Comparison of ENCODE assay signal across 10 cellular contexts in genomic region chr4:40843696-40844095, GRCh38.
DNase-seq lines count a peak whose midpoint lies in the region; ATAC-seq and TF ChIP-seq lines count a peak whose summit lies in the region.
"Had no signal": no experiment of that assay in that cellular context is flagged by ENCODE, and none has a peak within 500 bp of the region (broad histone marks: within the 10 kb centered on the region; RNA-seq: fewer than 3 reads in every experiment).

No MANE protein-coding gene starts in this region.

- TF ChIP-seq POLR2A in transverse colon (IDR thresholded peaks at IDR 0.05) = no peak

- H3K36me3 ChIP-seq in SK-N-SH (replicated peaks in 1 of 2; ENCODE audit: control insufficient read depth in 1 of 2, insufficient read depth in 2 of 2, low read length in 1 of 2) (peaks cover 6 to 7% of the 10 kb centered on the region in 2 experiments), transverse colon (no peaks in the 10 kb centered on the region)

- H3K27me3 ChIP-seq in SK-N-SH (ENCODE audit: insufficient read depth) = no peaks in the 10 kb centered on the region
- H3K27me3 ChIP-seq in transverse colon = no peaks in the 10 kb centered on the region

- H3K4me1 ChIP-seq in SK-N-SH (ENCODE audit: control insufficient read depth in 1 of 2, insufficient read depth in 2 of 2, low read depth in 1 of 2, low read length in 1 of 2) (peaks cover 0 to 26% of the 10 kb centered on the region in 2 experiments; a peak in 1 of 4 replicates), transverse colon (no peaks in the 10 kb centered on the region)

- H3K9ac ChIP-seq in SK-N-SH = no peak overlapping the region

- H3K9me3 ChIP-seq in SK-N-SH (no peaks in the 10 kb centered on the region), transverse colon (no peaks in the 10 kb centered on the region)

- H3K27ac ChIP-seq in SK-N-SH (ENCODE audit: low read depth in 2 of 2, low read length in 1 of 2) (no peak overlapping the region), caudate nucleus (ENCODE audit: low read depth, low read length) (no peak overlapping the region), transverse colon (no peak overlapping the region)

- H3K4me3 ChIP-seq in SK-N-SH (ENCODE audit: low read depth in 2 of 2, low read length in 1 of 2) (no peak overlapping the region), transverse colon (no peak overlapping the region)

- ATAC-seq in SK-N-SH treated with all-trans-retinoic acid at 6 μM for 48 hours = no peak
- peak; percentile 69 to 72 for ATAC-seq in activated naive CD4-positive, alpha-beta T cell treated with anti-CD3 and anti-CD28 coated beads, Interleukin-2, amount 50 U/mL, for 72 hours
- ATAC-seq in stimulated activated naive B cell treated with anti-CD40 and anti-IgM and Interleukin-4, amounts not matched to agents 10 μg/mL and 1 μg/mL and 100 μg/mL, for 72 hours (replicated peaks) = peak; percentile 39 to 49

- TF ChIP-seq CTCF in SK-N-SH (IDR thresholded peaks at IDR 0.05) = no peak
- no peak for TF ChIP-seq CTCF in transverse colon (IDR thresholded peaks at IDR 0.05)

- H2AFZ ChIP-seq in SK-N-SH (ENCODE audit: low read depth) = no peak overlapping the region

- H3F3A ChIP-seq in SK-N-SH (replicated peaks; ENCODE audit: insufficient read depth) = peaks cover 6% of the 10 kb centered on the region

- 57% methylated on average over 1 of the region's 1 CpG for WGBS in SK-N-SH (ENCODE audit: low lambda C conversion rate)
- 69% methylated on average over 1 of the region's 1 CpG; no CpG with 5 or more reads in 1 of the 2 donors for WGBS in transverse colon (ENCODE audit: low coverage in 1 of 2), 2 donors

- no peak for DNase-seq in SK-N-SH
- peak; percentile 17 to 21 for DNase-seq in Kasumi-1 (lab: John Stamatoyannopoulos, UW)
- peak in 1 of 2 donors; percentile 28 for DNase-seq in activated naive CD4-positive, alpha-beta T cell treated with anti-CD3 and anti-CD28 coated beads, Interleukin-2, amount 50 U/mL, for 72 hours (ENCODE audit: low spot score in 2 of 2)
- DNase-seq in stimulated activated naive B cell treated with anti-CD40 and anti-IgM and Interleukin-4, amounts not matched to agents 10 μg/mL and 1 μg/mL and 100 μg/mL, for 72 hours = peak; percentile 15
- no peak for DNase-seq in amniotic stem cell (lab: John Stamatoyannopoulos, UW)
- DNase-seq in caudate nucleus (lab: John Stamatoyannopoulos, UW) = no peak
- no peak for DNase-seq in transverse colon
- DNase-seq: C1 segment of cervical spinal cord had no signal

- no peaks in the 10 kb centered on the region for H3K27me3 Mint-ChIP-seq in stimulated activated naive B cell treated with anti-CD40 and anti-IgM and Interleukin-4, amounts not matched to agents 10 μg/mL and 1 μg/mL and 100 μg/mL, for 72 hours

- no peaks in the 10 kb centered on the region for H3K9me2 ChIP-seq in SK-N-SH

- intact Hi-C loops in transverse colon (cut with DNase I; ENCODE audit: low total_unique reads) = no loop called here

- H3K4me1 Mint-ChIP-seq in stimulated activated naive B cell treated with anti-CD40 and anti-IgM and Interleukin-4, amounts not matched to agents 10 μg/mL and 1 μg/mL and 100 μg/mL, for 72 hours = peaks cover 39 to 60% of the 10 kb centered on the region in 2 donors

- TF ChIP-seq EP300 in SK-N-SH (IDR thresholded peaks at IDR 0.05; ENCODE audit: borderline replicate concordance in 1 of 2, low read depth in 1 of 2, low read length in 1 of 2) = no peak
- no peak for TF ChIP-seq EP300 in transverse colon (IDR thresholded peaks at IDR 0.05; ENCODE audit: low read depth)

- H3K4me3 Mint-ChIP-seq in stimulated activated naive B cell treated with anti-CD40 and anti-IgM and Interleukin-4, amounts not matched to agents 10 μg/mL and 1 μg/mL and 100 μg/mL, for 72 hours = no peak overlapping the region
- H3K4me3 Mint-ChIP-seq: activated naive CD8-positive, alpha-beta T cell had no signal

- H3K9me3 Mint-ChIP-seq in activated naive CD4-positive, alpha-beta T cell treated with anti-CD3 and anti-CD28 coated beads, Interleukin-2, amount 50 U/mL, for 72 hours = no peaks in the 10 kb centered on the region
- peaks cover 0 to 2% of the 10 kb centered on the region in 2 donors for H3K9me3 Mint-ChIP-seq in stimulated activated naive B cell treated with anti-CD40 and anti-IgM and Interleukin-4, amounts not matched to agents 10 μg/mL and 1 μg/mL and 100 μg/mL, for 72 hours

- no peaks in the 10 kb centered on the region for H3K36me3 Mint-ChIP-seq in activated naive CD4-positive, alpha-beta T cell treated with anti-CD3 and anti-CD28 coated beads, Interleukin-2, amount 50 U/mL, for 72 hours
- peaks cover 6 to 8% of the 10 kb centered on the region in 2 donors for H3K36me3 Mint-ChIP-seq in stimulated activated naive B cell treated with anti-CD40 and anti-IgM and Interleukin-4, amounts not matched to agents 10 μg/mL and 1 μg/mL and 100 μg/mL, for 72 hours
- H3K36me3 Mint-ChIP-seq: activated naive CD8-positive, alpha-beta T cell had no signal

- peaks cover 16% of the 10 kb centered on the region for H3K79me2 ChIP-seq in SK-N-SH (ENCODE audit: insufficient read depth)

- POLR2A ChIA-PET in SK-N-SH (lab: Yijun Ruan, JAX) = no interaction called here

- TF ChIP-seq RAD21 in SK-N-SH (IDR thresholded peaks at IDR 0.05; ENCODE audit: low read length) = peak; percentile 28

- in situ Hi-C loops in transverse colon (cut with MboI; ENCODE audit: low pct_ligation_motif_present in 1 of 4, low pct_unique_long_range_greater_than_20kb in 1 of 4, low sequenced_read_pairs in 3 of 4) = no loop called here

- H3K27ac Mint-ChIP-seq in activated naive CD4-positive, alpha-beta T cell treated with anti-CD3 and anti-CD28 coated beads, Interleukin-2, amount 50 U/mL, for 72 hours = no peak overlapping the region
- no peak overlapping the region for H3K27ac Mint-ChIP-seq in stimulated activated naive B cell treated with anti-CD40 and anti-IgM and Interleukin-4, amounts not matched to agents 10 μg/mL and 1 μg/mL and 100 μg/mL, for 72 hours
- H3K27ac Mint-ChIP-seq: activated naive CD8-positive, alpha-beta T cell had no signal

- no peak overlapping the region for H3K4me2 ChIP-seq in SK-N-SH

- H4K20me1 ChIP-seq in SK-N-SH (ENCODE audit: insufficient read depth) = no peaks in the 10 kb centered on the region

- CTCF ChIA-PET in SK-N-SH (lab: Yijun Ruan, JAX) = interaction anchor here (0.8 to 10.6 kb wide), 9 partner anchors 10 to 788 kb away, joined by 3 to 88 read pairs (median 3); no protein-coding TSS in a partner anchor

TF ChIP-seq in SK-N-SH, 30 proteins besides CTCF, POLR2A, EP300 and RAD21:
- no peak for TF ChIP-seq FOSL2 (IDR thresholded peaks at IDR 0.05; ENCODE audit: borderline replicate concordance, low read depth)
- no peak for TF ChIP-seq NFIC (IDR thresholded peaks at IDR 0.05; ENCODE audit: borderline replicate concordance)
TF ChIP-seq in SK-N-SH: peak in this region for 0.

TF ChIP-seq in SK-N-SH treated with all-trans-retinoic acid at 6 μM for 48 hours, 23 proteins besides CTCF, POLR2A, EP300 and RAD21 (continues in another document):
- TF ChIP-seq ZC3H10 (CRISPR knock-in tag; IDR thresholded peaks at IDR 0.05) (no peak), CSDC2 (CRISPR knock-in tag; IDR thresholded peaks at IDR 0.05) (no peak), ARNTL (CRISPR knock-in tag; IDR thresholded peaks at IDR 0.05; ENCODE audit: borderline replicate concordance, low read depth) (no peak), CSRNP3 (CRISPR knock-in tag; IDR thresholded peaks at IDR 0.05) (no peak), BACH2 (CRISPR knock-in tag; IDR thresholded peaks at IDR 0.05; ENCODE audit: borderline replicate concordance) (no peak), TCF4 (CRISPR knock-in tag; IDR thresholded peaks at IDR 0.05; ENCODE audit: borderline replicate concordance) (no peak), GLIS3 (CRISPR knock-in tag; IDR thresholded peaks at IDR 0.05) (no peak), POU6F1 (CRISPR knock-in tag; IDR thresholded peaks at IDR 0.05; ENCODE audit: borderline replicate concordance, low read depth) (no peak), PATZ1 (CRISPR knock-in tag; IDR thresholded peaks at IDR 0.05; ENCODE audit: borderline replicate concordance) (no peak)

Comparison
In these comparisons a context has a peak if more than half of its experiments do, and no peak if none do; other contexts are left out.
1. DNase-seq: peak in Kasumi-1 (2 of 2) and stimulated activated naive B cell treated with anti-CD40 and anti-IgM and Interleukin-4, amounts not matched to agents 10 μg/mL and 1 μg/mL and 100 μg/mL, for 72 hours (single experiment); none in SK-N-SH (single experiment), amniotic stem cell (single experiment), caudate nucleus (0 of 61) and transverse colon (single experiment).